ENCODE assay signal across 20 cellular contexts in genomic region chr3:43738305-43738704, GRCh38. TPM values are rescaled to one million over a fixed set of nuclear protein-coding genes. Genes with fewer than 3 reads are reported as not detected.
A peak's percentile ranks its signal among the peaks of the same experiment; 100 is the strongest.
DNase-seq lines count a peak whose midpoint lies in the region; ATAC-seq, FAIRE-seq and TF ChIP-seq lines count a peak whose summit lies in the region.
"Had no signal": no experiment of that assay in that cellular context is flagged by ENCODE, and none has a peak within 500 bp of the region (broad histone marks: within the 10 kb centered on the region; RNA-seq: fewer than 3 reads in every experiment).

No MANE protein-coding gene starts in this region.

- CTCF ChIA-PET in IMR-90 (lab: Yijun Ruan, JAX) (no interaction called here), H1 (lab: Charles Lee; ENCODE audit: partially characterized antibody) (interaction anchor here (1.1 kb wide), 2 partner anchors 19 to 376 kb away, joined by 3 read pairs; no protein-coding TSS in a partner anchor), WTC11 (lab: Charles Lee) (interaction anchor here (0.7 kb wide), 1 partner anchor 118 kb away, joined by 3 read pairs; no protein-coding TSS in a partner anchor)

- WGBS in IMR-90 (ENCODE audit: extremely low coverage in 2 of 2, insufficient read length in 1 of 2), 2 experiments: no CpG with 5 or more reads among the region's 2 CpGs
- 86% methylated on average over 2 of the region's 2 CpGs; no CpG with 5 or more reads in 1 of the 2 experiments for WGBS in H1 (ENCODE audit: extremely low coverage in 1 of 2, insufficient coverage in 1 of 2, insufficient read length in 1 of 2, insufficient replicate concordance in 2 of 2, low coverage in 1 of 2, low lambda C conversion rate in 2 of 2, missing lambda C conversion rate in 1 of 2), 2 experiments
- WGBS in right lobe of liver (ENCODE audit: insufficient coverage, low coverage, low lambda C conversion rate, missing lambda C conversion rate): 50% methylated on average over 1 of the region's 2 CpGs

- H3K79me1 ChIP-seq in IMR-90 (ENCODE audit: low read depth in 1 of 2, low read length in 2 of 2) (0 out of 4 replicates have a peak, but pooled peaks cover 0 to 6% of the 10 kb centered on the region in 2 experiments), H1 (ENCODE audit: low read depth, low read length) (no peaks in the 10 kb centered on the region)

- no peak for TF ChIP-seq CTCF in C4-2B (conservative IDR thresholded peaks at IDR 0.05)
- TF ChIP-seq CTCF in IMR-90 (conservative IDR thresholded peaks at IDR 0.05; ENCODE audit: low read depth, low read length): no peak
- TF ChIP-seq CTCF in H1 (IDR thresholded peaks at IDR 0.05; ENCODE audit: control extremely low read depth in 1 of 3, insufficient read depth in 1 of 3, low read depth in 1 of 3, low read length in 3 of 3): no peak
- TF ChIP-seq CTCF in right lobe of liver (IDR thresholded peaks at IDR 0.05): peak in 2 of 4 donors; percentile 6 to 15
- no peak for TF ChIP-seq CTCF in WTC11 (IDR thresholded peaks at IDR 0.05)
- TF ChIP-seq CTCF in chondrocyte (IDR thresholded peaks at IDR 0.05): no peak

- H4K91ac ChIP-seq in IMR-90 (ENCODE audit: insufficient read depth, low read depth, low read length) (peak overlapping the region; percentile 58; the same call in 1 of the 2 replicates), H1 (replicated peaks; ENCODE audit: insufficient read length, low read length) (no peak overlapping the region)

- H3K4me3 Mint-ChIP-seq in WTC11: no peak overlapping the region
- no peak overlapping the region for H3K4me3 Mint-ChIP-seq in chondrocyte (ENCODE audit: unreplicated experiment)
- H3K4me3 Mint-ChIP-seq: CD8-positive, alpha-beta T cell; HFFc6 had no signal

- H2BK20ac ChIP-seq in IMR-90 (ENCODE audit: low read depth, low read length): peak overlapping the region; percentile 43; the same call in 1 of the 2 replicates
- H2BK20ac ChIP-seq in H1 (ENCODE audit: low read length): no peak overlapping the region

- no peak for TF ChIP-seq EP300 in H1 (IDR thresholded peaks at IDR 0.05; ENCODE audit: borderline replicate concordance in 1 of 2, low read depth in 2 of 2, low read length in 2 of 2)

- H3K9ac ChIP-seq in IMR-90 (ENCODE audit: low read depth, low read length): no peak overlapping the region
- H3K9ac ChIP-seq in H1 (replicated peaks in 1 of 4; ENCODE audit: extremely low read depth in 1 of 4, low read depth in 3 of 4, low read length in 3 of 4): no peak overlapping the region
- H3K9ac ChIP-seq: BLaER1 had no signal

- no peaks in the 10 kb centered on the region for H4K20me1 ChIP-seq in IMR-90 (ENCODE audit: insufficient read depth, low read length)
- no peaks in the 10 kb centered on the region for H4K20me1 ChIP-seq in H1 (replicated peaks in 1 of 2; ENCODE audit: control insufficient read depth in 1 of 2, insufficient read depth in 2 of 2, low read length in 2 of 2)
- H4K20me1 ChIP-seq: BLaER1 had no signal

- FAIRE-seq in H1 (lab: Jason Lieb, UNC): no peak
- FAIRE-seq: GM12878, H54 had no signal

- H3K27me3 Mint-ChIP-seq in WTC11 (ENCODE audit: low read depth) (no peaks in the 10 kb centered on the region), chondrocyte (ENCODE audit: low read depth) (no peaks in the 10 kb centered on the region)

- H3K4me1 Mint-ChIP-seq in WTC11 (peaks cover 14% of the 10 kb centered on the region), chondrocyte (ENCODE audit: low read depth) (peaks cover 33% of the 10 kb centered on the region)

- H2BK120ac ChIP-seq in IMR-90 (ENCODE audit: low read depth, low read length) (peak overlapping the region; percentile 25; the same call in 1 of the 2 replicates), H1 (replicated peaks; ENCODE audit: low read depth, low read length) (no peak overlapping the region)

- H2BK15ac ChIP-seq in IMR-90 (ENCODE audit: low read depth, low read length): peak overlapping the region; percentile 81; the same call in 1 of the 3 replicates
- no peak overlapping the region for H2BK15ac ChIP-seq in H1 (ENCODE audit: low read length)

- no TSS peak for BruUV-seq in IMR-90 (replicated peaks; lab: Mats Ljungman, UMichigan)

- no peak overlapping the region for H3K27ac Mint-ChIP-seq in WTC11
- H3K27ac Mint-ChIP-seq in chondrocyte (ENCODE audit: unreplicated experiment): no peak overlapping the region
- H3K27ac Mint-ChIP-seq: CD8-positive, alpha-beta T cell; HFFc6 had no signal

- ATAC-seq in IMR-90 (ENCODE audit: low read depth) (no peak), right lobe of liver (peak; percentile 84 to 91 (median 88)), WTC11 (no peak)
- ATAC-seq: CD8-positive, alpha-beta T cell; GM12878 had no signal

- H4K5ac ChIP-seq in IMR-90 (ENCODE audit: low read depth, low read length): peak overlapping the region; percentile 12; the same call in 1 of the 2 replicates
- H4K5ac ChIP-seq in H1 (ENCODE audit: insufficient read length, low read depth, low read length): no peak overlapping the region

- no peak overlapping the region for H3K56ac ChIP-seq in IMR-90 (ENCODE audit: extremely low read depth, insufficient read depth, low read length)
- no peak overlapping the region for H3K56ac ChIP-seq in H1 (replicated peaks; ENCODE audit: insufficient read length, low read depth, low read length)

- peaks cover 22% of the 10 kb centered on the region for H3K9me1 ChIP-seq in IMR-90 (ENCODE audit: insufficient read depth, low read length)

- H3K9me3 ChIP-seq in IMR-90 (ENCODE audit: control insufficient read depth, insufficient read depth, low read length) (no peaks in the 10 kb centered on the region; the same call in 1 of the 2 replicates), H1 (ENCODE audit: insufficient read depth in 2 of 2, low read depth in 1 of 2, low read length in 1 of 2) (no peaks in the 10 kb centered on the region), right lobe of liver (no peaks in the 10 kb centered on the region)
- H3K9me3 ChIP-seq: BLaER1 had no signal

- H3K4ac ChIP-seq in IMR-90 (ENCODE audit: low read depth, low read length) (peak overlapping the region; percentile 80), H1 (replicated peaks; ENCODE audit: insufficient read length, low read depth, low read length) (no peak overlapping the region)

- H3K36me3 Mint-ChIP-seq in WTC11 (no peaks in the 10 kb centered on the region), chondrocyte (ENCODE audit: low read depth) (no peaks in the 10 kb centered on the region)

- in situ Hi-C loops in IMR-90 (cut with MboI; ENCODE audit: low sequenced_read_pairs): no loop called here

- H3K27ac ChIP-seq in C4-2B (peak overlapping the region; percentile 53), IMR-90 (ENCODE audit: insufficient read depth, low read length) (peak overlapping the region; percentile 30; the same call in 1 of the 2 replicates), H1 (ENCODE audit: low read depth, low read length) (no peak overlapping the region), right lobe of liver (peak overlapping the region in 2 of 3 donors; percentile 68 to 74)
- H3K27ac ChIP-seq: BLaER1 had no signal

- H2AK5ac ChIP-seq in IMR-90 (ENCODE audit: low read depth, low read length) (peak overlapping the region; percentile 27; the same call in 1 of the 2 replicates), H1 (ENCODE audit: low read depth, low read length) (no peak overlapping the region)

- no peaks in the 10 kb centered on the region for H3K27me3 ChIP-seq in IMR-90 (ENCODE audit: control insufficient read depth, insufficient read depth, low read length)
- no peaks in the 10 kb centered on the region for H3K27me3 ChIP-seq in H1 (replicated peaks in 1 of 4; ENCODE audit: control insufficient read depth in 3 of 4, extremely low read depth in 1 of 4, insufficient read depth in 3 of 4, low read length in 3 of 4)
- no peaks in the 10 kb centered on the region for H3K27me3 ChIP-seq in right lobe of liver
- H3K27me3 ChIP-seq: BLaER1 had no signal

- intact Hi-C loops in IMR-90 (cut with micrococcal nuclease) (no loop called here), right lobe of liver (cut with DNase I) (no loop called here)

- no peak overlapping the region for H3K23ac ChIP-seq in IMR-90 (ENCODE audit: low read depth, low read length)
- H3K23ac ChIP-seq in H1 (ENCODE audit: insufficient read length): no peak overlapping the region

- no peak for TF ChIP-seq POLR2A in IMR-90 (IDR thresholded peaks at IDR 0.05; ENCODE audit: low read depth, low read length)
- TF ChIP-seq POLR2A in H1 (IDR thresholded peaks at IDR 0.05; ENCODE audit: control extremely low read depth in 1 of 2, low read depth in 2 of 2, low read length in 2 of 2): no peak
- TF ChIP-seq POLR2A in right lobe of liver (IDR thresholded peaks at IDR 0.05): no peak

- peak overlapping the region; percentile 3 for H2AFZ ChIP-seq in IMR-90 (replicated peaks; ENCODE audit: low read length, poor library complexity)
- no peak overlapping the region; the same call in 1 of the 2 replicates for H2AFZ ChIP-seq in H1 (ENCODE audit: low read length)

- POLR2A ChIA-PET in IMR-90 (lab: Charles Lee; ENCODE audit: unreplicated experiment): no interaction called here
- POLR2A ChIA-PET in H1 (lab: Charles Lee; ENCODE audit: partially characterized antibody): no interaction called here
- POLR2A ChIA-PET in WTC11 (lab: Charles Lee): interaction anchor here (0.6 kb wide), 1 partner anchor 28 kb away, joined by 7 read pairs; no protein-coding TSS in a partner anchor

- H3K23me2 ChIP-seq in H1 (ENCODE audit: low read depth, low read length): no peaks in the 10 kb centered on the region

- H3K14ac ChIP-seq in IMR-90 (replicated peaks; ENCODE audit: low read depth, low read length): peak overlapping the region; percentile 79
- H3K14ac ChIP-seq in H1 (ENCODE audit: insufficient read length): no peak overlapping the region

- H2BK5ac ChIP-seq in IMR-90 (ENCODE audit: low read depth, low read length, poor library complexity, severe bottlenecking) (no peak overlapping the region), H1 (ENCODE audit: low read depth, low read length) (peak overlapping the region; percentile 15; the same call in 1 of the 2 replicates)

- H3K4me2 ChIP-seq in IMR-90 (ENCODE audit: low read depth, low read length) (no peak overlapping the region), H1 (ENCODE audit: insufficient read depth in 1 of 2, low read depth in 2 of 2, low read length in 2 of 2) (no peak overlapping the region)
- H3K4me2 ChIP-seq: BLaER1 had no signal

- peaks cover 6% of the 10 kb centered on the region; the same call in 1 of the 2 replicates for H3K36me3 ChIP-seq in IMR-90 (ENCODE audit: control insufficient read depth, insufficient read depth, low read length)
- H3K36me3 ChIP-seq in H1 (ENCODE audit: control insufficient read depth in 2 of 4, insufficient read depth in 4 of 4, low read length in 3 of 4): no peaks in the 10 kb centered on the region
- H3K36me3 ChIP-seq in right lobe of liver: no peaks in the 10 kb centered on the region
- H3K36me3 ChIP-seq: BLaER1 had no signal

- H3K4me3 ChIP-seq in IMR-90 (ENCODE audit: insufficient read depth, low read depth, low read length): no peak overlapping the region
- no peak overlapping the region for H3K4me3 ChIP-seq in H1 (ENCODE audit: extremely low read depth in 1 of 4, insufficient read depth in 2 of 4, low read depth in 3 of 4, low read length in 4 of 4)
- no peak overlapping the region for H3K4me3 ChIP-seq in right lobe of liver
- H3K4me3 ChIP-seq: BLaER1, GM12878 had no signal

- no peak for TF ChIP-seq RAD21 in IMR-90 (IDR thresholded peaks at IDR 0.05; ENCODE audit: low read length)
- TF ChIP-seq RAD21 in H1 (IDR thresholded peaks at IDR 0.05 in 1 of 2, conservative IDR thresholded peaks at IDR 0.05 in 1 of 2; ENCODE audit: low read depth in 2 of 2, low read length in 2 of 2): no peak

- H3K18ac ChIP-seq in IMR-90 (ENCODE audit: low read depth, low read length): peak overlapping the region; percentile 48; the same call in 1 of the 2 replicates
- H3K18ac ChIP-seq in H1 (ENCODE audit: extremely low read depth, low read length): no peak overlapping the region

- no peak overlapping the region for H2BK12ac ChIP-seq in H1 (ENCODE audit: low read depth, low read length)

- dilution Hi-C loops in IMR-90 (cut with HindIII; ENCODE audit: low sequenced_read_pairs, unreplicated experiment): no loop called here

- H4K8ac ChIP-seq in IMR-90 (ENCODE audit: low read depth in 2 of 2, low read length in 2 of 2): peak overlapping the region; percentile 31 to 57; a peak in 2 of 4 replicates
- no peak overlapping the region for H4K8ac ChIP-seq in H1 (ENCODE audit: extremely low read depth, insufficient read depth, low read length)

- no peak overlapping the region for H2AK9ac ChIP-seq in IMR-90 (replicated peaks; ENCODE audit: low read depth, low read length, poor library complexity)

- H3K9me3 Mint-ChIP-seq in WTC11 (no peaks in the 10 kb centered on the region), chondrocyte (ENCODE audit: low read depth) (no peaks in the 10 kb centered on the region)
- H3K9me3 Mint-ChIP-seq: CD8-positive, alpha-beta T cell; HFFc6 had no signal

- H3K4me1 ChIP-seq in IMR-90 (ENCODE audit: control insufficient read depth, insufficient read depth, low read length): peaks cover 37% of the 10 kb centered on the region
- peaks cover 0 to 5% (median 3%) of the 10 kb centered on the region in 4 experiments; a peak in 4 of 7 replicates for H3K4me1 ChIP-seq in H1 (replicated peaks in 1 of 4; ENCODE audit: control insufficient read depth in 3 of 4, insufficient read depth in 4 of 4, low read length in 3 of 4)
- H3K4me1 ChIP-seq in right lobe of liver: peaks cover 0 to 39% (median 8%) of the 10 kb centered on the region in 4 donors
- H3K4me1 ChIP-seq: BLaER1 had no signal

- H3K79me2 ChIP-seq in H1 (ENCODE audit: control insufficient read depth in 1 of 2, insufficient read depth in 2 of 2, low read length in 2 of 2): no peaks in the 10 kb centered on the region

- no peak for DNase-seq in IMR-90
- no peak for DNase-seq in H1 (ENCODE audit: low read depth in 1 of 2, low spot score in 2 of 2)
- DNase-seq in right lobe of liver: peak in 1 of 3 donors; percentile 71
- DNase-seq in activated CD8-positive, alpha-beta memory T cell treated with anti-CD3 and anti-CD28 coated beads, Interleukin-2, amount 50 U/mL, for 4 hours: no peak
- DNase-seq in WTC11 (ENCODE audit: low spot score): no peak
- DNase-seq in chondrocyte (ENCODE audit: low spot score): no peak
- DNase-seq in iPS-NIHi11 (ENCODE audit: low spot score): no peak
- DNase-seq: 8988T, Calu3, DMS 273 treated with DMSO at 0.1 percent for 48 hours, DMS53, DND-41, EL, HCEC 1CT, HFFc6 had no signal

RNA-seq across cellular contexts. Expression of gene ABHD5, which starts 47.6 kb away (rescaled TPM):
- 33.2 and 33.6 TPM in 2 replicates for total RNA-seq in IMR-90 (2012; rRNA removed)
- 13.8 and 15.8 TPM in 2 replicates for polyA plus RNA-seq in IMR-90 (2012; rRNA removed)
- 5.6 and 6.0 TPM in 2 replicates for polyA plus RNA-seq in IMR-90 (2012; cell fraction: cytosol; rRNA removed)
- polyA plus RNA-seq in IMR-90 (2012; cell fraction: nucleus; rRNA removed; ENCODE audit: low replicate concordance): 3.3 and 26.7 TPM in 2 replicates
- total RNA-seq in H1 (2021; fragmentation: NEBNext Ultra II Directional; extraction: Animal tissue kit (Norgen Biotek cat#: 25700)): 16.4 and 17.9 TPM in 2 replicates
- 4.8 and 10.5 TPM in 2 replicates for polyA plus RNA-seq in H1 (2011; rRNA removed)
- 9.6 TPM for polyA plus RNA-seq in H1 (2011; cell fraction: cytosol; rRNA removed)
- polyA plus RNA-seq in H1 (2011; cell fraction: nucleus; rRNA removed): 5.4 TPM
- 13.6 to 20.7 TPM (median 16.6 TPM) in 4 replicates for polyA plus RNA-seq in H1 (2012, experiment 1 of 2)
- polyA plus RNA-seq in H1 (2012, experiment 2 of 2): 2.8 TPM
- polyA plus RNA-seq in H1 (2013, experiment 1 of 2): 8.1 TPM
- 7.6 TPM for polyA plus RNA-seq in H1 (2013, experiment 2 of 2)
- polyA minus RNA-seq in H1 (2011; rRNA and poly(A)+ RNA removed): 16.2 and 29.8 TPM in 2 replicates
- 9.0 TPM for polyA minus RNA-seq in H1 (2011; cell fraction: cytosol; rRNA and poly(A)+ RNA removed)
- polyA minus RNA-seq in H1 (2011; cell fraction: nucleus; rRNA and poly(A)+ RNA removed): 20.3 TPM
- total RNA-seq in right lobe of liver: 10 to 100 TPM; 10.8 to 23.0 (median 14.6) TPM
- 9.5 to 11.3 TPM (median 10.9 TPM) in 3 replicates for total RNA-seq in WTC11 (2021)
- total RNA-seq in chondrocyte: 12.3 to 17.4 TPM (median 12.7 TPM) in 3 replicates

Comparison
In these comparisons a context has a peak if more than half of its experiments do, and no peak if none do; other contexts are left out.
1. ATAC-seq: peak in right lobe of liver (4 of 4); none in IMR-90 (single experiment) and WTC11 (single experiment).